ENCODE assay signal across 16 cellular contexts in the genomic region with DNA sequence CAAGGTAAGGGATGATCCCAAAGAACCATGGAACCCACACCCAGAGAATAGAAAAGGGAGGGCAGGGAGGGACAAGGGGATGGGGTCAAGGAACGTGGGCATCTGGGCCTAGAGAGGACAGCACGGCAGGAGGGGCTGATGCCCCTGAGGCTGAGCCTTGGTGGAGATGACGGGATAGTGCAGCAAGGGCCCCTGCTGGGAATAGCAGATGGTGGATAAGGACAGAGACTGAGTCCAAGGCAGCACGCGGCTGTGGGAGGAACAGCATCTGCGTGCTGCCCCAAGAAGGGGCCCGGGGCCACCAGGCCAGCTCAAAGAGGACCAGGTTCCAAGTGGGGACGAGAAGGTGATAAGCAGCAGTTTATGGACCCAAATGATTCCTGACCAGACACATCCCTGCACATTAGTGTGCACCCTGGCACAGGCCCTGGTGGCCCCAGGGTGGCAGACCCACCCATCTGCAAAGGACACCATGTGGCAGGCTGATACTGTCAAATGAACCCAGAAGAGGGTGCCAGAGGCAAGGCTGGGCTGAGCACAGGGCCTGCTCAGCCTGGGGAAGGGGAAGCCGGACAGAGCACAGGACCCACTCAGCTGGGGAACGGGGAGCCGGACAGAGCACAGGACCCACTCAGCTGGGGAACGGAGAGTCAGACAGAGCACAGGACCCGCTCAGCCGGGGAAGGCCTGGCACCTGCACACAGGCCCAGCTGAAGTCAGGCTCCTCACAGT. TPM values are rescaled to one million over a fixed set of nuclear protein-coding genes. Genes with fewer than 3 reads are reported as not detected.
DNase-seq lines count a peak whose midpoint lies in the region; ATAC-seq and TF ChIP-seq lines count a peak whose summit lies in the region.
"Had no signal": no experiment of that assay in that cellular context is flagged by ENCODE, and none has a peak within 500 bp of the region (broad histone marks: within the 10 kb centered on the region; RNA-seq: fewer than 3 reads in every experiment).

No MANE protein-coding gene starts in this region.

- no peaks in the 10 kb centered on the region for H3K9me3 Mint-ChIP-seq in activated naive CD8-positive, alpha-beta T cell treated with anti-CD3 and anti-CD28 coated beads, Interleukin-2, amount 50 U/mL, for 24 hours
- H3K9me3 Mint-ChIP-seq in activated naive CD8-positive, alpha-beta T cell treated with anti-CD3 and anti-CD28 coated beads for 36 hours = no peaks in the 10 kb centered on the region
- H3K9me3 Mint-ChIP-seq in stimulated activated naive B cell treated with anti-CD40 and anti-IgM and Interleukin-4, amounts not matched to agents 10 μg/mL and 1 μg/mL and 100 μg/mL, for 72 hours = no peaks in the 10 kb centered on the region
- H3K9me3 Mint-ChIP-seq: activated CD4-positive, alpha-beta T cell treated with anti-CD3 and anti-CD28 coated beads, Interleukin-2, amount 10 ng/mL, durations not matched to agents 24 days and 14 days; activated T-cell treated with anti-CD3 and anti-CD28 coated beads, Interleukin-2, amount 50 U/mL, for 72 hours; dendritic cell treated with granulocyte-macrophage colony-stimulating factor and Interleukin-4, amounts not matched to agents 40 ng/mL and 50 ng/mL, for 4 days had no signal

- H3F3A ChIP-seq in SK-N-SH (replicated peaks; ENCODE audit: insufficient read depth) = no peaks in the 10 kb centered on the region

- DNase-seq in activated naive CD8-positive, alpha-beta T cell treated with anti-CD3 and anti-CD28 coated beads, Interleukin-2, amount 50 U/mL, for 24 hours = no peak
- no peak for DNase-seq in activated naive CD8-positive, alpha-beta T cell treated with anti-CD3 and anti-CD28 coated beads for 36 hours
- peak; percentile 67 for DNase-seq in SK-N-SH
- DNase-seq in left ventricle myocardium inferior = no peak
- no peak for DNase-seq in stimulated activated naive B cell treated with anti-CD40 and anti-IgM and Interleukin-4, amounts not matched to agents 10 μg/mL and 1 μg/mL and 100 μg/mL, for 72 hours
- no peak for DNase-seq in mesenchymal stem cell
- DNase-seq: ACHN; activated CD4-positive, alpha-beta T cell treated with anti-CD3 and anti-CD28 coated beads, Interleukin-2, amount 10 ng/mL, durations not matched to agents 24 days and 14 days; activated T-cell treated with anti-CD3 and anti-CD28 coated beads, Interleukin-2, amount 50 U/mL, for 72 hours; amygdala; IMR-90; stimulated activated CD4-positive, alpha-beta T cell treated with anti-CD3 and anti-CD28 coated beads, Interleukin-12 subunit alpha, Interleukin-12 subunit beta, amount 100 ng/mL, for 4 hours had no signal

- H3K4ac ChIP-seq in mesenchymal stem cell (ENCODE audit: low read depth in 1 of 2, low read length in 2 of 2) = no peak overlapping the region

- TF ChIP-seq EP300 in SK-N-SH (IDR thresholded peaks at IDR 0.05; ENCODE audit: borderline replicate concordance in 1 of 2, low read depth in 1 of 2, low read length in 1 of 2) = no peak

- no peak overlapping the region for H4K8ac ChIP-seq in mesenchymal stem cell (ENCODE audit: low read length)

- POLR2A ChIA-PET in SK-N-SH (lab: Yijun Ruan, JAX) = no interaction called here

- CTCF ChIA-PET in SK-N-SH (lab: Yijun Ruan, JAX) = interaction anchor here (0.9 to 1.7 kb wide), 2 partner anchors 127 to 325 kb away, joined by 3 to 7 read pairs; no protein-coding TSS in a partner anchor

- H3K4me2 ChIP-seq in SK-N-SH = no peak overlapping the region
- no peak overlapping the region for H3K4me2 ChIP-seq in mesenchymal stem cell (ENCODE audit: low read length, poor library complexity, severe bottlenecking)

- no peaks in the 10 kb centered on the region for H3K9me2 ChIP-seq in SK-N-SH

- H3K4me3 ChIP-seq in SK-N-SH (ENCODE audit: low read depth in 2 of 2, low read length in 1 of 2) (no peak overlapping the region), left ventricle myocardium inferior (no peak overlapping the region), mesenchymal stem cell (ENCODE audit: insufficient read depth in 1 of 2, low read depth in 1 of 2, low read length in 2 of 2) (no peak overlapping the region)
- H3K4me3 ChIP-seq: suprapubic skin had no signal

- no peaks in the 10 kb centered on the region for H3K4me1 Mint-ChIP-seq in activated naive CD8-positive, alpha-beta T cell treated with anti-CD3 and anti-CD28 coated beads, Interleukin-2, amount 50 U/mL, for 24 hours
- H3K4me1 Mint-ChIP-seq in activated naive CD8-positive, alpha-beta T cell treated with anti-CD3 and anti-CD28 coated beads for 36 hours = no peaks in the 10 kb centered on the region
- H3K4me1 Mint-ChIP-seq in stimulated activated naive B cell treated with anti-CD40 and anti-IgM and Interleukin-4, amounts not matched to agents 10 μg/mL and 1 μg/mL and 100 μg/mL, for 72 hours = peaks cover 0 to 6% of the 10 kb centered on the region in 2 donors
- H3K4me1 Mint-ChIP-seq: activated CD4-positive, alpha-beta T cell treated with anti-CD3 and anti-CD28 coated beads, Interleukin-2, amount 10 ng/mL, durations not matched to agents 24 days and 14 days had no signal

- 94% methylated on average over 13 of the region's 14 CpGs for WGBS in SK-N-SH (ENCODE audit: low lambda C conversion rate)
- 86% methylated on average over 14 of the region's 14 CpGs for WGBS in mesenchymal stem cell

- no peak overlapping the region for H3K14ac ChIP-seq in mesenchymal stem cell (ENCODE audit: low read length in 2 of 2)

- H3K4me1 ChIP-seq in SK-N-SH (ENCODE audit: control insufficient read depth in 1 of 2, insufficient read depth in 2 of 2, low read depth in 1 of 2, low read length in 1 of 2) = peaks cover 0 to 20% of the 10 kb centered on the region in 2 experiments; a peak in 1 of 4 replicates
- H3K4me1 ChIP-seq in left ventricle myocardium inferior = peaks cover 3% of the 10 kb centered on the region
- H3K4me1 ChIP-seq in mesenchymal stem cell (ENCODE audit: control insufficient read depth, insufficient read depth, low read depth, low read length) = peaks cover 14% of the 10 kb centered on the region
- H3K4me1 ChIP-seq: suprapubic skin had no signal

- no peak for TF ChIP-seq CTCF in SK-N-SH (IDR thresholded peaks at IDR 0.05)
- TF ChIP-seq CTCF in left ventricle myocardium inferior (IDR thresholded peaks at IDR 0.05; ENCODE audit: borderline replicate concordance) = peak; percentile 30

- H3K27ac Mint-ChIP-seq in activated naive CD8-positive, alpha-beta T cell treated with anti-CD3 and anti-CD28 coated beads, Interleukin-2, amount 50 U/mL, for 24 hours = no peak overlapping the region
- H3K27ac Mint-ChIP-seq in activated naive CD8-positive, alpha-beta T cell treated with anti-CD3 and anti-CD28 coated beads for 36 hours = no peak overlapping the region
- peak overlapping the region; percentile 33 for H3K27ac Mint-ChIP-seq in stimulated activated naive B cell treated with anti-CD40 and anti-IgM and Interleukin-4, amounts not matched to agents 10 μg/mL and 1 μg/mL and 100 μg/mL, for 72 hours
- H3K27ac Mint-ChIP-seq: activated CD4-positive, alpha-beta T cell treated with anti-CD3 and anti-CD28 coated beads, Interleukin-2, amount 10 ng/mL, durations not matched to agents 24 days and 14 days; activated T-cell treated with anti-CD3 and anti-CD28 coated beads, Interleukin-2, amount 50 U/mL, for 72 hours; dendritic cell treated with granulocyte-macrophage colony-stimulating factor and Interleukin-4, amounts not matched to agents 40 ng/mL and 50 ng/mL, for 4 days had no signal

- no peak overlapping the region for H3K23ac ChIP-seq in mesenchymal stem cell (ENCODE audit: low read length in 2 of 2)

- no peaks in the 10 kb centered on the region for H4K20me1 ChIP-seq in SK-N-SH (ENCODE audit: insufficient read depth)

- H3K27me3 Mint-ChIP-seq in activated naive CD8-positive, alpha-beta T cell treated with anti-CD3 and anti-CD28 coated beads, Interleukin-2, amount 50 U/mL, for 24 hours = no peaks in the 10 kb centered on the region
- no peaks in the 10 kb centered on the region for H3K27me3 Mint-ChIP-seq in activated naive CD8-positive, alpha-beta T cell treated with anti-CD3 and anti-CD28 coated beads for 36 hours
- H3K27me3 Mint-ChIP-seq in stimulated activated naive B cell treated with anti-CD40 and anti-IgM and Interleukin-4, amounts not matched to agents 10 μg/mL and 1 μg/mL and 100 μg/mL, for 72 hours = no peaks in the 10 kb centered on the region
- H3K27me3 Mint-ChIP-seq: activated CD4-positive, alpha-beta T cell treated with anti-CD3 and anti-CD28 coated beads, Interleukin-2, amount 10 ng/mL, durations not matched to agents 24 days and 14 days; dendritic cell treated with granulocyte-macrophage colony-stimulating factor and Interleukin-4, amounts not matched to agents 40 ng/mL and 50 ng/mL, for 4 days had no signal

- H2BK15ac ChIP-seq in mesenchymal stem cell (ENCODE audit: low read depth, poor library complexity, severe bottlenecking) = no peak overlapping the region

- H3K36me3 ChIP-seq in SK-N-SH (replicated peaks in 1 of 2; ENCODE audit: control insufficient read depth in 1 of 2, insufficient read depth in 2 of 2, low read length in 1 of 2) (peaks cover 8 to 41% of the 10 kb centered on the region in 2 experiments), left ventricle myocardium inferior (peaks cover 95% of the 10 kb centered on the region), mesenchymal stem cell (ENCODE audit: control insufficient read depth in 1 of 2, insufficient read depth in 2 of 2, low read depth in 1 of 2, low read length in 2 of 2) (peaks cover 34 to 69% of the 10 kb centered on the region in 2 experiments)

- H3K18ac ChIP-seq in mesenchymal stem cell (ENCODE audit: low read depth in 1 of 2, low read length in 2 of 2) = no peak overlapping the region

- H3K9ac ChIP-seq in SK-N-SH (no peak overlapping the region), mesenchymal stem cell (ENCODE audit: low read length) (no peak overlapping the region)

- H4K91ac ChIP-seq in mesenchymal stem cell (ENCODE audit: low read length) = no peak overlapping the region

- H3K36me3 Mint-ChIP-seq in activated naive CD8-positive, alpha-beta T cell treated with anti-CD3 and anti-CD28 coated beads, Interleukin-2, amount 50 U/mL, for 24 hours (ENCODE audit: low read depth) = peaks cover 17% of the 10 kb centered on the region
- H3K36me3 Mint-ChIP-seq in activated naive CD8-positive, alpha-beta T cell treated with anti-CD3 and anti-CD28 coated beads for 36 hours = no peaks in the 10 kb centered on the region
- peaks cover 33 to 46% of the 10 kb centered on the region in 2 donors for H3K36me3 Mint-ChIP-seq in stimulated activated naive B cell treated with anti-CD40 and anti-IgM and Interleukin-4, amounts not matched to agents 10 μg/mL and 1 μg/mL and 100 μg/mL, for 72 hours

- H2BK120ac ChIP-seq in mesenchymal stem cell (ENCODE audit: low read depth, low read length) = no peak overlapping the region

- H3K27me3 ChIP-seq in SK-N-SH (ENCODE audit: insufficient read depth) = no peaks in the 10 kb centered on the region
- H3K27me3 ChIP-seq in left ventricle myocardium inferior (ENCODE audit: low read depth) = no peaks in the 10 kb centered on the region
- no peaks in the 10 kb centered on the region for H3K27me3 ChIP-seq in mesenchymal stem cell (ENCODE audit: control insufficient read depth in 1 of 2, insufficient read depth in 1 of 2, low read length in 2 of 2)
- H3K27me3 ChIP-seq: suprapubic skin had no signal

- H3K4me3 Mint-ChIP-seq in activated naive CD8-positive, alpha-beta T cell treated with anti-CD3 and anti-CD28 coated beads, Interleukin-2, amount 50 U/mL, for 24 hours = no peak overlapping the region
- H3K4me3 Mint-ChIP-seq in activated naive CD8-positive, alpha-beta T cell treated with anti-CD3 and anti-CD28 coated beads for 36 hours = no peak overlapping the region
- H3K4me3 Mint-ChIP-seq in stimulated activated naive B cell treated with anti-CD40 and anti-IgM and Interleukin-4, amounts not matched to agents 10 μg/mL and 1 μg/mL and 100 μg/mL, for 72 hours = no peak overlapping the region
- H3K4me3 Mint-ChIP-seq: activated CD4-positive, alpha-beta T cell treated with anti-CD3 and anti-CD28 coated beads, Interleukin-2, amount 10 ng/mL, durations not matched to agents 24 days and 14 days; activated T-cell treated with anti-CD3 and anti-CD28 coated beads, Interleukin-2, amount 50 U/mL, for 72 hours; dendritic cell treated with granulocyte-macrophage colony-stimulating factor and Interleukin-4, amounts not matched to agents 40 ng/mL and 50 ng/mL, for 4 days had no signal

- intact Hi-C loops in left ventricle myocardium inferior (cut with micrococcal nuclease) = no loop called here

- H2BK12ac ChIP-seq in mesenchymal stem cell (ENCODE audit: low read length in 2 of 2) = no peak overlapping the region

- no peaks in the 10 kb centered on the region for H3K79me2 ChIP-seq in SK-N-SH (ENCODE audit: insufficient read depth)

- H3K9me3 ChIP-seq in SK-N-SH = no peaks in the 10 kb centered on the region
- H3K9me3 ChIP-seq in left ventricle myocardium inferior (replicated peaks) = no peaks in the 10 kb centered on the region
- no peaks in the 10 kb centered on the region for H3K9me3 ChIP-seq in mesenchymal stem cell (ENCODE audit: control insufficient read depth, low read length)
- H3K9me3 ChIP-seq: suprapubic skin had no signal

- H2AFZ ChIP-seq in SK-N-SH (ENCODE audit: low read depth) = no peak overlapping the region
- H2AFZ ChIP-seq in mesenchymal stem cell (ENCODE audit: low read depth, low read length) = no peak overlapping the region

- TF ChIP-seq RAD21 in SK-N-SH (IDR thresholded peaks at IDR 0.05; ENCODE audit: low read length) = peak; percentile 54

- H2AK5ac ChIP-seq in mesenchymal stem cell (ENCODE audit: low read length, severe bottlenecking) = no peak overlapping the region

- H2BK5ac ChIP-seq in mesenchymal stem cell (ENCODE audit: low read depth, low read length, poor library complexity, severe bottlenecking) = no peak overlapping the region

- H3K79me1 ChIP-seq in mesenchymal stem cell (replicated peaks; ENCODE audit: low read length, poor library complexity, severe bottlenecking) = no peaks in the 10 kb centered on the region

- H3K27ac ChIP-seq in SK-N-SH (ENCODE audit: low read depth in 2 of 2, low read length in 1 of 2) (peak overlapping the region in 1 of 2 experiments; percentile 43; a peak in 2 of 4 replicates), left ventricle myocardium inferior (replicated peaks) (no peak overlapping the region), mesenchymal stem cell (ENCODE audit: low read length, poor library complexity, severe bottlenecking) (no peak overlapping the region)
- H3K27ac ChIP-seq: suprapubic skin had no signal

- ATAC-seq in activated naive CD8-positive, alpha-beta T cell treated with anti-CD3 and anti-CD28 coated beads, Interleukin-2, amount 50 U/mL, for 24 hours = peak; percentile 46
- ATAC-seq in stimulated activated naive B cell treated with anti-CD40 and anti-IgM and Interleukin-4, amounts not matched to agents 10 μg/mL and 1 μg/mL and 100 μg/mL, for 72 hours (replicated peaks) = peak in 1 of 2 donors; percentile 45
- ATAC-seq in GM18867 (IDR thresholded peaks at IDR 0.05; ENCODE audit: unreplicated experiment) = no peak
- ATAC-seq in GM18858 (IDR thresholded peaks at IDR 0.05; ENCODE audit: unreplicated experiment) = no peak
- ATAC-seq: activated T-cell treated with anti-CD3 and anti-CD28 coated beads, Interleukin-2, amount 50 U/mL, for 72 hours had no signal

RNA-seq across cellular contexts. Expression of a gene that starts 12.8 kb away (rescaled TPM):
- total RNA-seq in activated naive CD8-positive, alpha-beta T cell treated with anti-CD3 and anti-CD28 coated beads for 36 hours = 1 to 10 TPM; 2.2 to 3.2 TPM
- polyA plus RNA-seq in SK-N-SH (2012; rRNA removed) = 2.0 and 3.5 TPM in 2 replicates
- polyA plus RNA-seq in SK-N-SH (2012; cell fraction: cytosol; rRNA removed) = 2.3 and 2.9 TPM in 2 replicates
- 8.4 and 10.2 TPM in 2 replicates for polyA plus RNA-seq in SK-N-SH (2012; cell fraction: nucleus; rRNA removed)
- total RNA-seq in left ventricle myocardium inferior = 0.52 TPM
- polyA plus RNA-seq in mesenchymal stem cell (2013, experiment 1 of 2) = 2.9 TPM
- 2.7 TPM for polyA plus RNA-seq in mesenchymal stem cell (2013, experiment 2 of 2)
